ENCODE assay signal across 11 cellular contexts in the genomic region with DNA sequence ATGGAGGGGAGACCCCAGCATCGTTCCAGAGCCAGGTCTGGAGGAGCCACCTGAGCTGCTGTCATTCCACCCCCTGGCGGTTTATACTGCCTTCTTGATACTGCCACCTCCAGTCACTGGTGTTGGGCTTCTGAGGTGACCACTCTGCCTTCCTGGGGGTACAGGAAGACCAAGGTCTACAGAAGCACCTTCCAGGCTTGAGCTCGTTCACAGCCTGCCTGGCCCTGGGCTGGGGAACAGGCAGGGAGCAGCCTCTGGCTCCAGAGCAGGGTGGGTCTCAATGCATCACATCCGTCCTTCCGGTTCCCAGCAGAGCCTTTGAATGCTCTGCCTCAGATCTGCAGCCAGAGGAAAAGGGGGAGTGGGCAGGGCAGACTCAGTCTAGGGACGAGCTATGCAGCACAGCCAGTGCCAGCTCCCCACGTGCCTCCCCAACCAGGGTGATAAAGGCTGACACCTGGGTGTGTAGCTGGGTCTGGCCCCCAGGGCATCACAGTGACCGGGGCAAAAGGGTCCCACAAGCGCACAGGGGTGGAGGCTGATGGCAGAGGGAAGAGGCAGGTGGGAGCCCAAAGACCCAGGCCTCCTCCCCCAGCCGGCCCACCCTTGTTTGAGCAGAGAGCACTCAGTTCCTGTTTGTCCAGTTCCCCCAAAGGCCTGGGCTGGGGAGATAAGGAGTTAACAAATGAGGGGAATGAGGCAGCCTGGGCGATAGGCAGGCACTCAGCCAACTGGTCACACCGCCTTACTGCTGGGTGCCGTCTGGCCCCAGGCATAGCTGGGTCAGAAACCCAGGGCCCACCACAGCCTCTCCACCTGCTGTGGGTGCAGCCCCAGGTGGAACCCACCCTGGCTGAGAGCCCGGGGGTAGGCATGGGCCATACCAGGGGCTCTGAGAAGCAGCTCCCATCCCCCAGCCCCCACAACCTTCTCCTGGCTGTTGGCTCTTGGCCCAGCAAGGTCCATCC. TPM values are rescaled to one million over a fixed set of nuclear protein-coding genes. Genes with fewer than 3 reads are reported as not detected.
A peak's percentile ranks its signal among the peaks of the same experiment; 100 is the strongest.
DNase-seq lines count a peak whose midpoint lies in the region; ATAC-seq and TF ChIP-seq lines count a peak whose summit lies in the region.
"Had no signal": no experiment of that assay in that cellular context is flagged by ENCODE, and none has a peak within 500 bp of the region (broad histone marks: within the 10 kb centered on the region; RNA-seq: fewer than 3 reads in every experiment).

No MANE protein-coding gene starts in this region.

- H3K36me3 ChIP-seq in right lobe of liver, result peaks cover 0 to 2% (median 0%) of the 10 kb centered on the region in 4 donors
- no peaks in the 10 kb centered on the region for H3K36me3 ChIP-seq in transverse colon
- H3K36me3 ChIP-seq in Karpas-422 (ENCODE audit: insufficient read depth, low read length), result no peaks in the 10 kb centered on the region

- H3K27me3 Mint-ChIP-seq in T-helper 1 cell treated with Interleukin-12 subunit alpha and Interleukin-12 subunit beta and Interleukin-4 antibody, amounts not matched to agents 30 μg/mL and 1 μg/mL, for 36 hours (ENCODE audit: low read depth), result no peaks in the 10 kb centered on the region

- H3K4me3 Mint-ChIP-seq in T-helper 1 cell treated with Interleukin-12 subunit alpha and Interleukin-12 subunit beta and Interleukin-4 antibody, amounts not matched to agents 30 μg/mL and 1 μg/mL, for 36 hours, result no peak overlapping the region

- no peaks in the 10 kb centered on the region for H3K79me2 ChIP-seq in Karpas-422 (ENCODE audit: low read length)

- TF ChIP-seq CTCF in right lobe of liver (IDR thresholded peaks at IDR 0.05) (no peak), transverse colon (IDR thresholded peaks at IDR 0.05) (no peak)

- no peak overlapping the region for H3K9ac ChIP-seq in Karpas-422 (ENCODE audit: low read length)

- H3K27ac Mint-ChIP-seq in T-helper 1 cell treated with Interleukin-12 subunit alpha and Interleukin-12 subunit beta and Interleukin-4 antibody, amounts not matched to agents 30 μg/mL and 1 μg/mL, for 36 hours, result peak overlapping the region; percentile 31

- no peaks in the 10 kb centered on the region for H3K9me2 ChIP-seq in Karpas-422 (replicated peaks; ENCODE audit: insufficient read depth, low read length)

- H3K9me3 ChIP-seq in right lobe of liver, result no peaks in the 10 kb centered on the region
- H3K9me3 ChIP-seq in transverse colon, result no peaks in the 10 kb centered on the region
- no peaks in the 10 kb centered on the region for H3K9me3 ChIP-seq in Karpas-422 (ENCODE audit: low read length)

- intact Hi-C loops in right lobe of liver (cut with DNase I), result no loop called here
- intact Hi-C loops in transverse colon (cut with DNase I; ENCODE audit: low total_unique reads), result no loop called here

- peaks cover 11% of the 10 kb centered on the region for H3K4me1 Mint-ChIP-seq in T-helper 1 cell treated with Interleukin-12 subunit alpha and Interleukin-12 subunit beta and Interleukin-4 antibody, amounts not matched to agents 30 μg/mL and 1 μg/mL, for 36 hours (ENCODE audit: low read depth)

- no peak overlapping the region for H3K4me3 ChIP-seq in right lobe of liver
- no peak overlapping the region for H3K4me3 ChIP-seq in transverse colon
- H3K4me3 ChIP-seq in Karpas-422 (ENCODE audit: low read length), result no peak overlapping the region

- TF ChIP-seq EP300 in transverse colon (IDR thresholded peaks at IDR 0.05; ENCODE audit: low read depth), result no peak

- no peaks in the 10 kb centered on the region for H3K9me3 Mint-ChIP-seq in T-helper 1 cell treated with Interleukin-12 subunit alpha and Interleukin-12 subunit beta and Interleukin-4 antibody, amounts not matched to agents 30 μg/mL and 1 μg/mL, for 36 hours

- H3K4me1 ChIP-seq in right lobe of liver, result peaks cover 0 to 13% (median 0%) of the 10 kb centered on the region in 4 donors
- peaks cover 25 to 66% (median 59%) of the 10 kb centered on the region in 4 donors for H3K4me1 ChIP-seq in transverse colon
- peaks cover 3% of the 10 kb centered on the region; the same call in 1 of the 2 replicates for H3K4me1 ChIP-seq in Karpas-422 (ENCODE audit: low read length)

- TF ChIP-seq POLR2A in right lobe of liver (IDR thresholded peaks at IDR 0.05), result no peak
- peak; percentile 53 for TF ChIP-seq POLR2A in transverse colon (IDR thresholded peaks at IDR 0.05)

- H3K27ac ChIP-seq in right lobe of liver (no peak overlapping the region), transverse colon (peak overlapping the region; percentile 74 to 85 (median 81)), Karpas-422 (ENCODE audit: low read length) (no peak overlapping the region)

- H3K4me2 ChIP-seq in Karpas-422 (ENCODE audit: low read depth, low read length, poor library complexity, severe bottlenecking), result no peak overlapping the region

- no peak overlapping the region for H2AFZ ChIP-seq in Karpas-422 (ENCODE audit: low read length)

- WGBS in right lobe of liver (ENCODE audit: insufficient coverage, low coverage, low lambda C conversion rate, missing lambda C conversion rate), result 71% methylated on average over 1 of the region's 14 CpGs
- 37% methylated on average over 13 of the region's 14 CpGs; no CpG with 5 or more reads in 1 of the 2 donors for WGBS in transverse colon (ENCODE audit: low coverage in 1 of 2), 2 donors

- in situ Hi-C loops in transverse colon (cut with MboI; ENCODE audit: low pct_ligation_motif_present in 1 of 4, low pct_unique_long_range_greater_than_20kb in 1 of 4, low sequenced_read_pairs in 3 of 4), result no loop called here

- ATAC-seq in right lobe of liver (peak; percentile 18 to 33 (median 28)), HG03095 (IDR thresholded peaks at IDR 0.05; ENCODE audit: unreplicated experiment) (no peak)

- DNase-seq in T-helper 1 cell (no peak), cerebellar cortex (ENCODE audit: low spot score) (peak; percentile 71), right lobe of liver (no peak), transverse colon (peak; percentile 78), occipital lobe (lab: John Stamatoyannopoulos, UW) (no peak), Karpas-422 (no peak)
- DNase-seq: glutamatergic neuron, NCI-H1694 treated with DMSO at 0.1 percent for 48 hours had no signal

- H4K20me1 ChIP-seq in Karpas-422 (ENCODE audit: insufficient read depth, low read depth, low read length), result no peaks in the 10 kb centered on the region

- peaks cover 32% of the 10 kb centered on the region for H3K36me3 Mint-ChIP-seq in T-helper 1 cell treated with Interleukin-12 subunit alpha and Interleukin-12 subunit beta and Interleukin-4 antibody, amounts not matched to agents 30 μg/mL and 1 μg/mL, for 36 hours (ENCODE audit: low read depth)

- no peaks in the 10 kb centered on the region for H3K27me3 ChIP-seq in right lobe of liver
- no peaks in the 10 kb centered on the region for H3K27me3 ChIP-seq in transverse colon
- no peaks in the 10 kb centered on the region for H3K27me3 ChIP-seq in Karpas-422 (ENCODE audit: low read length)

RNA-seq across cellular contexts. Expression of a gene that starts 17.1 kb away (rescaled TPM):
- total RNA-seq in right lobe of liver (under 1 TPM; 0.09 to 0.55 (median 0.22) TPM), transverse colon (10 to 100 TPM in 3 of 4 donors, 1 to 10 TPM in 1; 4.9 to 33.2 (median 23.7) TPM), occipital lobe (1.4 TPM)
- 0.43 TPM in 1 of 2 replicates, not detected in the other for total RNA-seq in Karpas-422 (2014; rRNA removed; shearing (Covaris generic); ENCODE audit: low replicate concordance)
- total RNA-seq: A673 had no signal

Comparison
In these comparisons a context has a peak if more than half of its experiments do, and no peak if none do; other contexts are left out.
1. DNase-seq: peak in cerebellar cortex (single experiment) and transverse colon (single experiment); none in T-helper 1 cell (0 of 5), right lobe of liver (0 of 3), occipital lobe (single experiment) and Karpas-422 (single experiment).
2. H3K27ac ChIP-seq: peak in transverse colon (4 of 4); none in right lobe of liver (0 of 3) and Karpas-422 (single experiment).